26 cellular contexts compared by ENCODE assay signal in genomic region chrX:13775837-13776236, GRCh38. TPM values are rescaled to one million over a fixed set of nuclear protein-coding genes. Genes with fewer than 3 reads are reported as not detected.
"Had no signal": no experiment of that assay in that cellular context is flagged by ENCODE, and none has a peak within 500 bp of the region (broad histone marks: within the 10 kb centered on the region; RNA-seq: fewer than 3 reads in every experiment).

No MANE protein-coding gene starts in this region.

- H3K27me3 ChIP-seq: left lung, ovary, right atrium auricular region, suprapubic skin, transverse colon, upper lobe of left lung, vagina had no signal

- H3K36me3 ChIP-seq: ovary, transverse colon, vagina had no signal

- H3K27ac ChIP-seq: left lung, ovary, right atrium auricular region, skin epidermis, suprapubic skin, transverse colon, upper lobe of left lung, vagina had no signal

- H3K4me3 Mint-ChIP-seq: memory B cell; naive thymus-derived CD4-positive, alpha-beta T cell; natural killer cell treated with Interleukin-12 subunit alpha and Interleukin-12 subunit beta and Interleukin-15 and Interleukin-18, amount 100 ng/mL, for 72 hours; stimulated activated naive CD8-positive, alpha-beta T cell treated with anti-CD3 and anti-CD28 coated beads, Interleukin-15, Interleukin-2, amounts not matched to agents 100 ng/mL and 50 ng/mL, for 24 hours had no signal

- H3K9me3 ChIP-seq: left lung, mucosa of descending colon, ovary, right atrium auricular region, suprapubic skin, transverse colon, upper lobe of left lung, vagina had no signal

- H3K27ac Mint-ChIP-seq: natural killer cell treated with Interleukin-12 subunit alpha and Interleukin-12 subunit beta and Interleukin-15 and Interleukin-18, amount 100 ng/mL, for 72 hours; progenitor cell of endocrine pancreas; stimulated activated naive CD8-positive, alpha-beta T cell treated with anti-CD3 and anti-CD28 coated beads, Interleukin-15, Interleukin-2, amounts not matched to agents 100 ng/mL and 50 ng/mL, for 24 hours had no signal

- H3K4me3 ChIP-seq: left lung, lung, mucosa of descending colon, ovary, right atrium auricular region, skin epidermis, suprapubic skin, transverse colon, upper lobe of left lung, vagina had no signal

- H3K4me1 Mint-ChIP-seq: memory B cell had no signal

- H3K4me1 ChIP-seq: left lung, right atrium auricular region, suprapubic skin, transverse colon, upper lobe of left lung, vagina had no signal

- FAIRE-seq: keratinocyte had no signal

- ATAC-seq: left cardiac atrium; left lung; mucosa of descending colon; naive thymus-derived CD4-positive, alpha-beta T cell; natural killer cell treated with Interleukin-12 subunit alpha and Interleukin-12 subunit beta and Interleukin-15 and Interleukin-18, amount 100 ng/mL, for 72 hours; sciatic nerve had no signal

- H3K9me3 Mint-ChIP-seq: memory B cell; naive thymus-derived CD4-positive, alpha-beta T cell; natural killer cell treated with Interleukin-12 subunit alpha and Interleukin-12 subunit beta and Interleukin-15 and Interleukin-18, amount 100 ng/mL, for 72 hours; stimulated activated naive CD8-positive, alpha-beta T cell treated with anti-CD3 and anti-CD28 coated beads, Interleukin-15, Interleukin-2, amounts not matched to agents 100 ng/mL and 50 ng/mL, for 24 hours had no signal

- DNase-seq: hippocampal formation; kidney glomerular epithelial cell; left cardiac atrium; left lung; midbrain; mucosa of descending colon; naive thymus-derived CD4-positive, alpha-beta T cell; ovary; stimulated activated CD4-positive, alpha-beta T cell treated with anti-CD3 and anti-CD28 coated beads, Interleukin-12 subunit alpha, Interleukin-12 subunit beta, amount 100 ng/mL, for 4 hours; stimulated activated CD4-positive, alpha-beta T cell treated with anti-CD3 and anti-CD28 coated beads, Interleukin-15, amount 100 ng/mL, for 24 hours; stimulated activated CD4-positive, alpha-beta T cell treated with anti-CD3 and anti-CD28 coated beads, Interleukin-2, amount 100 ng/mL, for 24 hours; stimulated activated CD4-positive, alpha-beta T cell treated with anti-CD3 and anti-CD28 coated beads, Interleukin-4, amount 100 ng/mL, for 1 hour; stimulated activated naive CD4-positive, alpha-beta T cell; transverse colon; upper lobe of left lung had no signal

- H3K27me3 Mint-ChIP-seq: memory B cell; naive thymus-derived CD4-positive, alpha-beta T cell; natural killer cell treated with Interleukin-12 subunit alpha and Interleukin-12 subunit beta and Interleukin-15 and Interleukin-18, amount 100 ng/mL, for 72 hours; progenitor cell of endocrine pancreas; stimulated activated naive CD8-positive, alpha-beta T cell treated with anti-CD3 and anti-CD28 coated beads, Interleukin-15, Interleukin-2, amounts not matched to agents 100 ng/mL and 50 ng/mL, for 24 hours had no signal

RNA-seq across cellular contexts. Expression of gene GPM6B, which starts 41.1 kb away (rescaled TPM):
- total RNA-seq: naive thymus-derived CD4-positive, alpha-beta T cell; natural killer cell treated with Interleukin-12 subunit alpha and Interleukin-12 subunit beta and Interleukin-15 and Interleukin-18, amount 100 ng/mL, for 72 hours had no signal
